In genomic region chr7:77536017-77536412, GRCh38 we compare ENCODE assay signal across 8 cellular contexts. TPM values are rescaled to one million over a fixed set of nuclear protein-coding genes. Genes with fewer than 3 reads are reported as not detected.
DNase-seq lines count a peak whose midpoint lies in the region; ATAC-seq and TF ChIP-seq lines count a peak whose summit lies in the region.

No MANE protein-coding gene starts in this region.

- no peaks in the 10 kb centered on the region for H3K36me3 Mint-ChIP-seq in activated naive CD4-positive, alpha-beta T cell treated with anti-CD3 and anti-CD28 coated beads, Interleukin-2, amount 50 U/mL, for 24 hours
- no peaks in the 10 kb centered on the region for H3K36me3 Mint-ChIP-seq in activated naive CD4-positive, alpha-beta T cell treated with anti-CD3 and anti-CD28 coated beads, Interleukin-2, amount 50 U/mL, for 72 hours

- peak overlapping the region; percentile 96 for H2BK15ac ChIP-seq in mesenchymal stem cell (ENCODE audit: low read depth, poor library complexity, severe bottlenecking)

- H3K27me3 ChIP-seq in body of pancreas (no peaks in the 10 kb centered on the region), mesenchymal stem cell (ENCODE audit: control insufficient read depth in 1 of 2, insufficient read depth in 1 of 2, low read length in 2 of 2) (no peaks in the 10 kb centered on the region), upper lobe of right lung (no peaks in the 10 kb centered on the region)

- intact Hi-C loops in body of pancreas (cut with DNase I) (no loop called here), upper lobe of right lung (cut with DNase I) (no loop called here)

- H3K18ac ChIP-seq in mesenchymal stem cell (ENCODE audit: low read depth in 1 of 2, low read length in 2 of 2): no peak overlapping the region

- H3K27ac ChIP-seq in body of pancreas (peak overlapping the region; percentile 90 to 95 (median 94)), mesenchymal stem cell (ENCODE audit: low read length, poor library complexity, severe bottlenecking) (peak overlapping the region; percentile 95), upper lobe of right lung (peak overlapping the region; percentile 89)

- H2AFZ ChIP-seq in mesenchymal stem cell (ENCODE audit: low read depth, low read length): no peak overlapping the region

- DNase-seq in activated naive CD4-positive, alpha-beta T cell treated with anti-CD3 and anti-CD28 coated beads, Interleukin-2, amount 50 U/mL, for 72 hours (ENCODE audit: low spot score in 2 of 2): no peak
- DNase-seq in body of pancreas (no peak), mesenchymal stem cell (no peak), upper lobe of right lung (no peak), NCI-H1105 (lab: John Stamatoyannopoulos, UW) (no peak), erythroblast (lab: John Stamatoyannopoulos, UW) (no peak)

- peak overlapping the region in 1 of 2 donors; percentile 84 for H3K4me3 ChIP-seq in body of pancreas
- peak overlapping the region; percentile 82 to 97 for H3K4me3 ChIP-seq in mesenchymal stem cell (ENCODE audit: insufficient read depth in 1 of 2, low read depth in 1 of 2, low read length in 2 of 2)
- H3K4me3 ChIP-seq in upper lobe of right lung: peak overlapping the region; percentile 97

- H3K4me1 ChIP-seq in body of pancreas (peaks cover 16% of the 10 kb centered on the region), mesenchymal stem cell (ENCODE audit: control insufficient read depth, insufficient read depth, low read depth, low read length) (peaks cover 8% of the 10 kb centered on the region), upper lobe of right lung (peaks cover 15% of the 10 kb centered on the region)

- H2AK5ac ChIP-seq in mesenchymal stem cell (ENCODE audit: low read length, severe bottlenecking): no peak overlapping the region

- no peaks in the 10 kb centered on the region for H3K36me3 ChIP-seq in body of pancreas (replicated peaks in 1 of 2; ENCODE audit: insufficient read depth in 1 of 2, low read depth in 2 of 2)
- H3K36me3 ChIP-seq in mesenchymal stem cell (ENCODE audit: control insufficient read depth in 1 of 2, insufficient read depth in 2 of 2, low read depth in 1 of 2, low read length in 2 of 2): peaks cover 0 to 1% of the 10 kb centered on the region in 2 experiments
- no peaks in the 10 kb centered on the region for H3K36me3 ChIP-seq in upper lobe of right lung

- peak overlapping the region; percentile 1 for H4K8ac ChIP-seq in mesenchymal stem cell (ENCODE audit: low read length)

- no peak for TF ChIP-seq POLR2A in body of pancreas (IDR thresholded peaks at IDR 0.05)
- no peak for TF ChIP-seq POLR2A in erythroblast (IDR thresholded peaks at IDR 0.05; ENCODE audit: low read length)

- H3K9ac ChIP-seq in mesenchymal stem cell (ENCODE audit: low read length): peak overlapping the region; percentile 96

- H3K27me3 Mint-ChIP-seq in activated naive CD4-positive, alpha-beta T cell treated with anti-CD3 and anti-CD28 coated beads, Interleukin-2, amount 50 U/mL, for 24 hours: no peaks in the 10 kb centered on the region

- no peak overlapping the region for H2BK5ac ChIP-seq in mesenchymal stem cell (ENCODE audit: low read depth, low read length, poor library complexity, severe bottlenecking)

- peaks cover 19% of the 10 kb centered on the region for H3K4me1 Mint-ChIP-seq in activated naive CD4-positive, alpha-beta T cell treated with anti-CD3 and anti-CD28 coated beads, Interleukin-2, amount 50 U/mL, for 24 hours

- H3K79me1 ChIP-seq in mesenchymal stem cell (replicated peaks; ENCODE audit: low read length, poor library complexity, severe bottlenecking): peaks cover 2% of the 10 kb centered on the region

- no peak overlapping the region for H3K23ac ChIP-seq in mesenchymal stem cell (ENCODE audit: low read length in 2 of 2)

- ATAC-seq in activated naive CD4-positive, alpha-beta T cell treated with anti-CD3 and anti-CD28 coated beads, Interleukin-2, amount 50 U/mL, for 72 hours: no peak
- ATAC-seq in body of pancreas: no peak
- no peak for ATAC-seq in upper lobe of right lung
- no peak for ATAC-seq in GM18502 (IDR thresholded peaks at IDR 0.05; ENCODE audit: poor library complexity, unreplicated experiment)

- no peak overlapping the region for H3K27ac Mint-ChIP-seq in activated naive CD4-positive, alpha-beta T cell treated with anti-CD3 and anti-CD28 coated beads, Interleukin-2, amount 50 U/mL, for 24 hours
- peak overlapping the region in 1 of 2 donors; percentile 87 for H3K27ac Mint-ChIP-seq in activated naive CD4-positive, alpha-beta T cell treated with anti-CD3 and anti-CD28 coated beads, Interleukin-2, amount 50 U/mL, for 72 hours

- H3K14ac ChIP-seq in mesenchymal stem cell (ENCODE audit: low read length in 2 of 2): no peak overlapping the region

- H3K9me3 Mint-ChIP-seq in activated naive CD4-positive, alpha-beta T cell treated with anti-CD3 and anti-CD28 coated beads, Interleukin-2, amount 50 U/mL, for 24 hours: no peaks in the 10 kb centered on the region
- H3K9me3 Mint-ChIP-seq in activated naive CD4-positive, alpha-beta T cell treated with anti-CD3 and anti-CD28 coated beads, Interleukin-2, amount 50 U/mL, for 72 hours: no peaks in the 10 kb centered on the region

- 29 to 30% methylated on average over 9 of the region's 9 CpGs for WGBS in body of pancreas, 2 donors
- WGBS in mesenchymal stem cell: 27% methylated on average over 5 of the region's 9 CpGs

- no peak overlapping the region for H2BK120ac ChIP-seq in mesenchymal stem cell (ENCODE audit: low read depth, low read length)

- H4K91ac ChIP-seq in mesenchymal stem cell (ENCODE audit: low read length): no peak overlapping the region

- peak overlapping the region; percentile 52 for H3K4me2 ChIP-seq in mesenchymal stem cell (ENCODE audit: low read length, poor library complexity, severe bottlenecking)

- TF ChIP-seq CTCF in body of pancreas (IDR thresholded peaks at IDR 0.05) (no peak), upper lobe of right lung (IDR thresholded peaks at IDR 0.05) (no peak)

- peak overlapping the region; percentile 96 for H3K4me3 Mint-ChIP-seq in activated naive CD4-positive, alpha-beta T cell treated with anti-CD3 and anti-CD28 coated beads, Interleukin-2, amount 50 U/mL, for 24 hours

- H2BK12ac ChIP-seq in mesenchymal stem cell (ENCODE audit: low read length in 2 of 2): no peak overlapping the region

- peak overlapping the region in 1 of 2 experiments; percentile 42 for H3K4ac ChIP-seq in mesenchymal stem cell (ENCODE audit: low read depth in 1 of 2, low read length in 2 of 2)

- H3K9me3 ChIP-seq in body of pancreas: no peaks in the 10 kb centered on the region
- H3K9me3 ChIP-seq in mesenchymal stem cell (ENCODE audit: control insufficient read depth, low read length): no peaks in the 10 kb centered on the region
- no peaks in the 10 kb centered on the region for H3K9me3 ChIP-seq in upper lobe of right lung

RNA-seq across cellular contexts. Expression of gene PTPN12, which starts 1.1 kb away (rescaled TPM):
- total RNA-seq in activated naive CD4-positive, alpha-beta T cell treated with anti-CD3 and anti-CD28 coated beads, Interleukin-2, amount 50 U/mL, for 72 hours: 10 to 100 TPM; 13.6 to 21.9 TPM
- 10 to 100 TPM; 39.7 to 57.4 TPM for total RNA-seq in body of pancreas
- polyA plus RNA-seq in mesenchymal stem cell (2013, experiment 1 of 2): 60.3 TPM
- polyA plus RNA-seq in mesenchymal stem cell (2013, experiment 2 of 2): 59.8 TPM
- 149 TPM for total RNA-seq in upper lobe of right lung
